Comparison of ENCODE assay signal across 16 cellular contexts in the genomic region with DNA sequence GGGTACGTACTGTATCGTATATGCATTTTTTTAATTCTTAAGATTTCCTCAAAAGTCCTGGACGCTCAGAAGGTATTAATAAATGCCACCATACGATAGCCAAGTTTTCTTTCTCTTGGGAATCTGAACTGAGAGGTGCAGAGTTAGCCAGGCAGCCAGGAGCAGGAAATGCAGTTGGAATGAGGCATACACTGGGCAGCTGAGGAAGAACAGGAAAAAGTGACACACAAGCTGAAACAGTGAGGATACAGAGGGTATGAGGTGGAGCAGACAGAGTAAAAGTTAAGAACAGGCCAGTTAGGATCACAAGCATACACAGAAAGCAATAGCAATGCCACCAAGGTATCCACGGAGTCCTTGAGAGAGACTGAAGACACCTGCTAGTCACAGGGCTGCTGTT. TPM values are rescaled to one million over a fixed set of nuclear protein-coding genes. Genes with fewer than 3 reads are reported as not detected.
"Had no signal": no experiment of that assay in that cellular context is flagged by ENCODE, and none has a peak within 500 bp of the region (broad histone marks: within the 10 kb centered on the region; RNA-seq: fewer than 3 reads in every experiment).

No MANE protein-coding gene starts in this region.

- H3K27me3 ChIP-seq: heart left ventricle, ovary, stomach, testis had no signal

- H3K4me1 ChIP-seq: stomach, testis had no signal

- DNase-seq: activated CD4-positive, alpha-beta T cell treated with anti-CD3 and anti-CD28 coated beads, Interleukin-2, amount 50 U/mL, for 1 hour; activated CD4-positive, CD25-positive, alpha-beta regulatory T cell; activated naive CD4-positive, alpha-beta T cell; activated T-cell treated with anti-CD3 and anti-CD28 coated beads for 4 hours; heart left ventricle; immature natural killer cell; left cardiac atrium; naive B cell; ovary; stimulated activated CD4-positive, alpha-beta T cell treated with anti-CD3 and anti-CD28 coated beads, Interleukin-12 subunit alpha, Interleukin-12 subunit beta, amount 100 ng/mL, for 4 hours; stimulated activated CD4-positive, alpha-beta T cell treated with anti-CD3 and anti-CD28 coated beads, Interleukin-2, amount 100 ng/mL, for 24 hours; stomach; testis had no signal

- H3K4me3 Mint-ChIP-seq: immature natural killer cell; T-helper 2 cell treated with Interferon-gamma antibody and Interleukin-4, amounts not matched to agents 5 μg/mL and 100 μg/mL, for 36 hours had no signal

- H3K27ac Mint-ChIP-seq: immature natural killer cell; T-helper 2 cell treated with Interferon-gamma antibody and Interleukin-4, amounts not matched to agents 5 μg/mL and 100 μg/mL, for 36 hours had no signal

- H3K4me3 ChIP-seq: heart left ventricle, ovary, stomach, testis had no signal

- H3K36me3 ChIP-seq: ovary had no signal

- H3K9me3 Mint-ChIP-seq: immature natural killer cell; T-helper 2 cell treated with Interferon-gamma antibody and Interleukin-4, amounts not matched to agents 5 μg/mL and 100 μg/mL, for 36 hours had no signal

- H3K27ac ChIP-seq: ovary, stomach had no signal

- H3K9me3 ChIP-seq: stomach, testis had no signal

- H3K27me3 Mint-ChIP-seq: naive B cell had no signal

- H3K4me1 Mint-ChIP-seq: immature natural killer cell, naive B cell had no signal

RNA-seq across cellular contexts. Expression of a gene that starts 59.1 kb away (rescaled TPM):
- total RNA-seq: activated CD8-positive, alpha-beta memory T cell treated with anti-CD3 and anti-CD28 coated beads for 36 hours; mononuclear cell had no signal
- polyA plus RNA-seq: immature natural killer cell had no signal
